Comparison of ENCODE assay signal across 8 cellular contexts in genomic region chr14:32076278-32077080, GRCh38. TPM values are rescaled to one million over a fixed set of nuclear protein-coding genes. Genes with fewer than 3 reads are reported as not detected.
A peak's percentile ranks its signal among the peaks of the same experiment; 100 is the strongest.
DNase-seq lines count a peak whose midpoint lies in the region; ATAC-seq and TF ChIP-seq lines count a peak whose summit lies in the region.

No MANE protein-coding gene starts in this region.

- no peaks in the 10 kb centered on the region for H3K9me3 ChIP-seq in neural progenitor cell (ENCODE audit: low read depth)
- H3K9me3 ChIP-seq in stomach smooth muscle (ENCODE audit: control insufficient read depth in 2 of 2, low read length in 2 of 2): no peaks in the 10 kb centered on the region

- TF ChIP-seq CTCF in foreskin keratinocyte (conservative IDR thresholded peaks at IDR 0.05) (no peak), neural progenitor cell (IDR thresholded peaks at IDR 0.05) (no peak)

- H3K9ac ChIP-seq in neural progenitor cell (peak overlapping the region; percentile 87), stomach smooth muscle (ENCODE audit: low read length in 2 of 2) (peak overlapping the region; percentile 93 to 95)

- peak overlapping the region; percentile 100 for H3K4me3 Mint-ChIP-seq in neural progenitor cell

- peak overlapping the region; percentile 77 for H3K4me2 ChIP-seq in neural progenitor cell

- H4K20me1 ChIP-seq in neural progenitor cell (ENCODE audit: low read depth): peaks cover 33% of the 10 kb centered on the region

- H3K4me1 ChIP-seq in foreskin keratinocyte: peaks cover 33% of the 10 kb centered on the region
- peaks cover 17% of the 10 kb centered on the region for H3K4me1 ChIP-seq in neural progenitor cell
- peaks cover 13% of the 10 kb centered on the region for H3K4me1 ChIP-seq in stomach smooth muscle (ENCODE audit: control insufficient read depth, insufficient read depth, low read length)

- H3K27ac ChIP-seq in foreskin keratinocyte: peak overlapping the region; percentile 94
- H3K27ac ChIP-seq in neural progenitor cell: peak overlapping the region; percentile 98
- peak overlapping the region; percentile 95 for H3K27ac ChIP-seq in stomach smooth muscle (ENCODE audit: low read length)

- H3K27me3 Mint-ChIP-seq in neural progenitor cell (ENCODE audit: insufficient read depth, low read depth): peaks cover 13% of the 10 kb centered on the region

- H3K4me3 ChIP-seq in neural progenitor cell (peak overlapping the region; percentile 80), stomach smooth muscle (ENCODE audit: low read length in 2 of 2) (peak overlapping the region; percentile 90 to 95)

- peak overlapping the region; percentile 80 for H2AFZ ChIP-seq in neural progenitor cell (replicated peaks)

- H3K79me2 ChIP-seq in neural progenitor cell (ENCODE audit: low read depth): peaks cover 59% of the 10 kb centered on the region

- ATAC-seq in GM21717 (IDR thresholded peaks at IDR 0.05; ENCODE audit: unreplicated experiment) (peak; percentile 60), foreskin keratinocyte (peak; percentile 84)

- no peaks in the 10 kb centered on the region for H3K9me3 Mint-ChIP-seq in neural progenitor cell

- peaks cover 3% of the 10 kb centered on the region for H3K36me3 Mint-ChIP-seq in neural progenitor cell

- peaks cover 21% of the 10 kb centered on the region for H3F3A ChIP-seq in neural progenitor cell (ENCODE audit: low read depth)

- DNase-seq in DMS153 treated with DMSO at 0.1 percent for 48 hours (lab: John Stamatoyannopoulos, UW; ENCODE audit: unreplicated experiment) (peak; percentile 95), KBM-7 (peak; percentile 94), RPMI7951 (ENCODE audit: low read depth) (peak; percentile 94), foreskin keratinocyte (peak; percentile 93 to 97), neural progenitor cell (ENCODE audit: low spot score) (peak; percentile 98)
- DNase-seq in activated naive CD4-positive, alpha-beta T cell (lab: John Stamatoyannopoulos, UW): peak; percentile 36 to 77 (median 61)

- H3K36me3 ChIP-seq in neural progenitor cell (no peaks in the 10 kb centered on the region), stomach smooth muscle (ENCODE audit: control insufficient read depth in 2 of 2, insufficient read depth in 2 of 2, low read length in 2 of 2) (no peaks in the 10 kb centered on the region)

- peaks cover 29% of the 10 kb centered on the region for H3K4me1 Mint-ChIP-seq in neural progenitor cell

- H3K27me3 ChIP-seq in foreskin keratinocyte (no peaks in the 10 kb centered on the region), neural progenitor cell (no peaks in the 10 kb centered on the region), stomach smooth muscle (ENCODE audit: control insufficient read depth in 1 of 2, insufficient read depth in 2 of 2, low read length in 2 of 2) (no peaks in the 10 kb centered on the region)

- peak overlapping the region; percentile 97 for H3K27ac Mint-ChIP-seq in neural progenitor cell

- in situ Hi-C loops in KBM-7 (cut with MboI; ENCODE audit: low pct_unique_long_range_greater_than_20kb, low sequenced_read_pairs): no loop called here

RNA-seq across cellular contexts. Expression of gene ARHGAP5, which starts 0.6 kb away (rescaled TPM):
- total RNA-seq in RPMI7951 (2014; rRNA removed; shearing (Covaris generic)): 52.5 and 66.9 TPM in 2 replicates
- total RNA-seq in foreskin keratinocyte (76.4 and 80.7 TPM in 2 replicates), neural progenitor cell (ENCODE audit: low replicate concordance) (131 and 202 TPM in 2 replicates)
- polyA plus RNA-seq in foreskin keratinocyte: 11.6 and 13.4 TPM in 2 replicates

Comparison
In these comparisons a context has a peak if more than half of its experiments do, and no peak if none do; other contexts are left out.
1. Peak in every context shown above with its lines: DNase-seq, ATAC-seq, H3K4me3 ChIP-seq and H3K27ac ChIP-seq.